In the genomic region with DNA sequence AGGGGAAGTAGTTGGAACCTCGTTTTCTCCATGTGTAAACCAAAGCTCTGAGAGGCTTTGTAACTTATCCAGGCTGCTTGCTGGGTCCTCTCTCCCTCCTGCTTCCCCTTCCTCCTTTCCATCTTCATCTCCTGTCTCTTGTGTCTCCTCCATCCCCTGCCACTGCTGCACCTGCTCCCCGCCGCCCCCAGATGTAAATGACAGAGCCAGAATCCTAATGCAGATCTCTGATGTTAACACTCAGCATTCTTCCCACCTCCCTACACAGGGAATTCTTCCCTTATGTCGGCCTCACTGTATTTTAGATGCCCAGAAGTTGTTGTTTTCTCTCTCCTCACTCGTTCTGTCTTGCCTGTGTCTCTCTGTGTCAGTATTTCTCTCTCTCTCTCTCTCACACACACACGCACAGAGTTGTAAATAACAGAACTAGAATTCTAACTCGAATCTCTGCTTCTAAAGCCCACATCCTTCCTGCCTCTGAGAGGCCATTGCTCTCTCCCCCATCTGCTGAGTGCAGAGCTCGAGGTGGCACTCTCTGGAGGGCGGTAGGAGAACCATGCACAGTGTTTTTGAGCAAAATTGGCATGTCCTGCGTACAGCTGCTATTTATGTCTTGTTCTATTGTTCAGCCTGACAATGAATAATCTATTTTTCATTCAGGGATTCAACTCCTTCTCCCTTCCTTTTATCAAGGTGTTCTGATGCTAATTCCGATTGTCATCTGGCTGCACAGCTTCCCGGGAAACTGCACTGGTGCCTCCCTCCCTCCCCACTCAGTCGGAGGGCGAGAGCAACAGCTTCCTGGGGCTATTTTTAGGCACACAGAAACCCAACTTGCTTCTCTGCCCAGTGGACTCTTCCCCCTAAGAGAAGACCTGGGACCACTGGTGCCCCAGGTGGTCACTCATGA, we compare ENCODE assay signal across 9 cellular contexts.
DNase-seq lines count a peak whose midpoint lies in the region; ATAC-seq and TF ChIP-seq lines count a peak whose summit lies in the region.
"Had no signal": no experiment of that assay in that cellular context is flagged by ENCODE, and none has a peak within 500 bp of the region (broad histone marks: within the 10 kb centered on the region; RNA-seq: fewer than 3 reads in every experiment).

No MANE protein-coding gene starts in this region.

- DNase-seq in activated CD4-positive, CD25-positive, alpha-beta regulatory T cell treated with anti-CD3 and anti-CD28 coated beads, Interleukin-2, amount 50 U/mL, for 16 hours (ENCODE audit: low read depth, low spot score): peak; percentile 15
- no peak for DNase-seq in activated CD4-positive, CD25-positive, alpha-beta regulatory T cell treated with anti-CD3 and anti-CD28 coated beads, Interleukin-2, amount 50 U/mL, for 72 hours
- DNase-seq in stimulated activated CD8-positive, alpha-beta memory T cell treated with anti-CD3 and anti-CD28 coated beads, Interleukin-2, amount 100 ng/mL, for 1 hour (ENCODE audit: low read depth in 2 of 2): peak; percentile 13 to 17
- no peak for DNase-seq in MG63
- DNase-seq in sigmoid colon: no peak
- no peak for DNase-seq in NCI-H1436 treated with DMSO at 0.1 percent for 48 hours (lab: John Stamatoyannopoulos, UW)

- H3K4me1 ChIP-seq in sigmoid colon: peaks cover 0 to 36% (median 34%) of the 10 kb centered on the region in 4 donors

- 43 to 76% methylated on average over 14 of the region's 14 CpGs for WGBS in sigmoid colon, 2 donors

- H3K27me3 ChIP-seq in MG63 (no peaks in the 10 kb centered on the region), sigmoid colon (no peaks in the 10 kb centered on the region)

- peak overlapping the region; percentile 82 for H3K27ac ChIP-seq in angular gyrus (ENCODE audit: low read depth, low read length)
- H3K27ac ChIP-seq in sigmoid colon: no peak overlapping the region
- H3K27ac ChIP-seq: neutrophil had no signal

- H3K36me3 ChIP-seq in MG63 (no peaks in the 10 kb centered on the region), sigmoid colon (no peaks in the 10 kb centered on the region)
- H3K36me3 ChIP-seq: neutrophil had no signal

- TF ChIP-seq CTCF in sigmoid colon (IDR thresholded peaks at IDR 0.05): no peak

- intact Hi-C loops in sigmoid colon (cut with DNase I): no loop called here

- peak; percentile 39 for ATAC-seq in HG03521 (IDR thresholded peaks at IDR 0.05; ENCODE audit: unreplicated experiment)

- H3K4me3 ChIP-seq in MG63 (no peak overlapping the region), sigmoid colon (no peak overlapping the region)

- peaks cover under 1% of the 10 kb centered on the region for H3K9me3 ChIP-seq in MG63
- no peaks in the 10 kb centered on the region for H3K9me3 ChIP-seq in sigmoid colon
- H3K9me3 ChIP-seq: neutrophil had no signal

- no peak for TF ChIP-seq EP300 in sigmoid colon (IDR thresholded peaks at IDR 0.05)

- TF ChIP-seq POLR2A in sigmoid colon (IDR thresholded peaks at IDR 0.05): no peak

Comparison
In these comparisons a context has a peak if more than half of its experiments do, and no peak if none do; other contexts are left out.
1. DNase-seq: peak in activated CD4-positive, CD25-positive, alpha-beta regulatory T cell treated with anti-CD3 and anti-CD28 coated beads, Interleukin-2, amount 50 U/mL, for 16 hours (single experiment) and stimulated activated CD8-positive, alpha-beta memory T cell treated with anti-CD3 and anti-CD28 coated beads, Interleukin-2, amount 100 ng/mL, for 1 hour (2 of 2); none in activated CD4-positive, CD25-positive, alpha-beta regulatory T cell treated with anti-CD3 and anti-CD28 coated beads, Interleukin-2, amount 50 U/mL, for 72 hours (single experiment), MG63 (single experiment), sigmoid colon (single experiment) and NCI-H1436 treated with DMSO at 0.1 percent for 48 hours (single experiment).